1 cellular context compared by ENCODE assay signal in the genomic region with DNA sequence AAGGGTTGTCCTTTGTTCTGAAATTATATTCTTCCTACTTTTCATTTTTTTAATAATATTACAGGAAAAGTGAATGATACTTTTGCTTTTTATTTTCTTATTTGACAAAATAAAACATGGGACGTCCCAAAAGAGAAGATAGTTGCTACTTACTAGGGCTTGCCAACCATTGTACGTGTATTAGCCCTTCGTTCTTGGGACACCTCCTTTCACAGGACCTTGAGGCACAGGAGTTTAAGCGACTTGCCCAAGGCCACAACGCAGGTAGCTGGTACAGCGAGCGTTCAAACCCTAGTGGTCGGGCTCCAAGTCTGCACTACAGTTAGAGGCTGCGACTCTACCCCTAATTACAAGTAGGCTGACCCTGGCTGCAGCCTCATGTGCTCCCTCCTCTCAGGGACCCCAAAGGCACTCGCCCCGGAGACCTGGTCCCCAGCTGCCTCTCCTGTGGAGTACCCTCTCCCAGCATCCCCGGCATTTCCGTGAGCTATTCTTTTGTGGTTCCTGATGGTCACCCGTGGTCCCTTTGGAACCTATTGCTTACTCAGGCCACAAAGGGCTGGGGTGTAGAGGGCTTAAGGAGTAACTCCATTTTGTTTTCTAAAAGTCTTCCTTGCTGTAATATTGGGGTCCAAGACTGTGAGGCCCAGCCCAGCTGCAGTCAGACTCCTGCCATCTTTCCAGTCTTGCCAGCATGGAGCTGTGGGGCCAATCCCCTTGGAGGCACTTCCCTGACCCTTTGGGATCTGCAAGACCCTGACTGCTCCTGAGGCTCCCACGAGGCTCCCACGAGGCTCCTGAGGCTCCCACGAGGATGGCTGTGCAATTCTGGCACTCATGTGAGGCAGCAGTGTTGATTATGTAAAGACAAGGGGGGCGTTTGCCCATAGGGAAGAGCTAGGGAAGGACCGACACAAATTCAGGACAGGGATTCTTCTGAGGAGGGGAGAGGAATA.
TF ChIP-seq lines count a peak whose summit lies in the region.

No MANE protein-coding gene starts in this region.

TF ChIP-seq in H1, 55 proteins besides CTCF, POLR2A, EP300 and RAD21:
- no peak for TF ChIP-seq SIRT6 (IDR thresholded peaks at IDR 0.05; ENCODE audit: low read length)
- TF ChIP-seq CHD1 (IDR thresholded peaks at IDR 0.05; ENCODE audit: low read depth, low read length) = no peak
- no peak for TF ChIP-seq JUND (IDR thresholded peaks at IDR 0.05; ENCODE audit: low read length)
- TF ChIP-seq CREB1 (IDR thresholded peaks at IDR 0.05) = no peak
- TF ChIP-seq SIN3A (conservative IDR thresholded peaks at IDR 0.05 in 1 of 2, IDR thresholded peaks at IDR 0.05 in 1 of 2; ENCODE audit: low read depth in 1 of 2, low read length in 2 of 2) = no peak
- TF ChIP-seq KDM5A (IDR thresholded peaks at IDR 0.05; ENCODE audit: low read length) = no peak
- no peak for TF ChIP-seq TAF1 (IDR thresholded peaks at IDR 0.05; ENCODE audit: low read depth, low read length)
- TF ChIP-seq TBP (IDR thresholded peaks at IDR 0.05; ENCODE audit: low read depth, low read length) = no peak
- no peak for TF ChIP-seq PHF8 (conservative IDR thresholded peaks at IDR 0.05; ENCODE audit: low read depth, low read length)
- TF ChIP-seq RBBP5 (IDR thresholded peaks at IDR 0.05; ENCODE audit: borderline replicate concordance, low read depth, low read length) = no peak
- no peak for TF ChIP-seq SP2 (IDR thresholded peaks at IDR 0.05; ENCODE audit: low read length)
- no peak for TF ChIP-seq EGR1 (IDR thresholded peaks at IDR 0.05; ENCODE audit: borderline replicate concordance, low read depth, low read length)
- no peak for TF ChIP-seq CTBP2 (IDR thresholded peaks at IDR 0.05; ENCODE audit: borderline replicate concordance, insufficient read depth, insufficient read length, low read length)
- no peak for TF ChIP-seq SIX5 (IDR thresholded peaks at IDR 0.05; ENCODE audit: low read depth, low read length)
- no peak for TF ChIP-seq CBX5 (IDR thresholded peaks at IDR 0.05; ENCODE audit: low read depth, low read length)
- no peak for TF ChIP-seq TEAD4 (IDR thresholded peaks at IDR 0.05; ENCODE audit: low read depth, low read length)
- TF ChIP-seq CBX8 (IDR thresholded peaks at IDR 0.05; ENCODE audit: borderline replicate concordance, low read depth, low read length) = no peak
- TF ChIP-seq CHD7 (IDR thresholded peaks at IDR 0.05; ENCODE audit: insufficient replicate concordance, low read length) = no peak
- TF ChIP-seq BCL11A (IDR thresholded peaks at IDR 0.05; ENCODE audit: low read depth in 2 of 2, low read length in 2 of 2) = no peak
